1 cellular context compared by ENCODE assay signal in the genomic region with DNA sequence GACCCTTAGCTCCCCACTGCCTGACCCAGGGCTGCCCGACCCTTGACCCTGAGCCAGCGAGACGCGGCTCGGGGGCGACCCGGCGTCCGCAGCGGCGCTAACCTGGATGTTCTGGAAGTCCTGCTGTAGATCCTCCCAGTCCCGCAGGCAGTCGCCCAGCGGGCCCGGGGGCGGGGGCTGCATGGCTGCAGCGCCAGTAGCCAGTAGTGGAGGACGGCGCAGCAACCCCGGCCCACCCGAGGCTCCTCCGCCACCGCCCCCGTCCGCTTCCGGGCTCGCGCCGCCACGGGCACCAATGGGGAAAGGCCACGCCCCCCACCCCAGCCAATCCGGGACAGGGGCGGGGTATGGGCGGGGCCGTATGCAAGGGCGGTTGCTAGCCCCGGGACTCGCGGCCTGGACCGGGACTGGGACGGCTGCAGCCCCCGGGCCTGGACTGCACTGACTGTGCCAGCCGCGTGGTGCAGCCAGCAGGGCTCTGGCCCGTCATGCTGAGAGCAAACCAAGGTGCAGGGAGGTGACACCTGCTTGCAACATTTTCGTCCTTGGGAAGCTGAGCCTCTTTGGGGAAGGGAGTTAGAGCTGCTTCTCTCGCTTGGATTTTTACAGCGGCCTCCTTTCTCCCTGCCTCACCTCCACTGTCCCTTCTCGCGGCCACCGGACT.
TF ChIP-seq lines count a peak whose summit lies in the region.

A gene (minus strand): TSS at position 208 of the 664 bp plus-strand sequence. CDS start 25 bp downstream, at position 183.

TF ChIP-seq in HepG2, 621 proteins besides CTCF, POLR2A, EP300 and RAD21 (continued from another document and continues in another):
- no peak for TF ChIP-seq JARID2 (CRISPR knock-in tag; IDR thresholded peaks at IDR 0.05; ENCODE audit: insufficient replicate concordance)
- TF ChIP-seq SETDB1 (CRISPR knock-in tag; IDR thresholded peaks at IDR 0.05; ENCODE audit: borderline replicate concordance), result no peak
- TF ChIP-seq NONO (IDR thresholded peaks at IDR 0.05), result no peak
- TF ChIP-seq NONO (CRISPR knock-in tag; conservative IDR thresholded peaks at IDR 0.05), result peak; percentile 74; the same call in 1 of the 2 replicates
- peak; percentile 51; the same call in 1 of the 2 replicates for TF ChIP-seq ZKSCAN8 (CRISPR knock-in tag; IDR thresholded peaks at IDR 0.05; ENCODE audit: borderline replicate concordance)
- TF ChIP-seq CHD4 (IDR thresholded peaks at IDR 0.05; ENCODE audit: borderline replicate concordance, low read length), result no peak; the same call in 1 of the 2 replicates
- peak; percentile 8; the same call in 1 of the 2 replicates for TF ChIP-seq FOSL2 (CRISPR knock-in tag; IDR thresholded peaks at IDR 0.05)
- TF ChIP-seq ZNF335 (CRISPR knock-in tag; IDR thresholded peaks at IDR 0.05), result 0 out of 2 replicates have a peak, but pooled peaks have one; percentile 35
- TF ChIP-seq PLRG1 (conservative IDR thresholded peaks at IDR 0.05), result no peak
- TF ChIP-seq TCF7 (IDR thresholded peaks at IDR 0.05; ENCODE audit: low read depth), result no peak
- peak; percentile 80 for TF ChIP-seq XRCC5 (optimal IDR thresholded peaks at IDR 0.05; ENCODE audit: low read length)
- no peak for TF ChIP-seq ZSCAN29 (CRISPR knock-in tag; conservative IDR thresholded peaks at IDR 0.05)
- TF ChIP-seq ERF (CRISPR knock-in tag; IDR thresholded peaks at IDR 0.05), result peak; percentile 57; the same call in 1 of the 2 replicates
- TF ChIP-seq FOXO1 (CRISPR knock-in tag; IDR thresholded peaks at IDR 0.05), result peak; percentile 19; the same call in 1 of the 2 replicates
- no peak for TF ChIP-seq DPF2 (CRISPR knock-in tag; IDR thresholded peaks at IDR 0.05; ENCODE audit: borderline replicate concordance, low read depth)
- TF ChIP-seq RARG (CRISPR knock-in tag; IDR thresholded peaks at IDR 0.05; ENCODE audit: low read depth), result no peak
- TF ChIP-seq, protein P1, sequence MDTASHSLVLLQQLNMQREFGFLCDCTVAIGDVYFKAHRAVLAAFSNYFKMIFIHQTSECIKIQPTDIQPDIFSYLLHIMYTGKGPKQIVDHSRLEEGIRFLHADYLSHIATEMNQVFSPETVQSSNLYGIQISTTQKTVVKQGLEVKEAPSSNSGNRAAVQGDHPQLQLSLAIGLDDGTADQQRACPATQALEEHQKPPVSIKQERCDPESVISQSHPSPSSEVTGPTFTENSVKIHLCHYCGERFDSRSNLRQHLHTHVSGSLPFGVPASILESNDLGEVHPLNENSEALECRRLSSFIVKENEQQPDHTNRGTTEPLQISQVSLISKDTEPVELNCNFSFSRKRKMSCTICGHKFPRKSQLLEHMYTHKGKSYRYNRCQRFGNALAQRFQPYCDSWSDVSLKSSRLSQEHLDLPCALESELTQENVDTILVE (CRISPR knock-in tag; IDR thresholded peaks at IDR 0.05), result peak; percentile 83
- TF ChIP-seq BORCS8-MEF2B (CRISPR knock-in tag; IDR thresholded peaks at IDR 0.05), result peak; percentile 44
- no peak for TF ChIP-seq ZNF644 (CRISPR knock-in tag; IDR thresholded peaks at IDR 0.05; ENCODE audit: low read depth)
- no peak for TF ChIP-seq ZFP82 (CRISPR knock-in tag; IDR thresholded peaks at IDR 0.05; ENCODE audit: borderline replicate concordance)
- TF ChIP-seq JDP2 (CRISPR knock-in tag; IDR thresholded peaks at IDR 0.05; ENCODE audit: borderline replicate concordance), result no peak
- TF ChIP-seq MEF2D (CRISPR knock-in tag; IDR thresholded peaks at IDR 0.05), result peak; percentile 58; the same call in 1 of the 2 replicates
- TF ChIP-seq MYC (CRISPR knock-in tag; IDR thresholded peaks at IDR 0.05; ENCODE audit: borderline replicate concordance), result peak; percentile 92
- TF ChIP-seq ZNF747 (CRISPR knock-in tag; IDR thresholded peaks at IDR 0.05; ENCODE audit: borderline replicate concordance), result no peak
- no peak for TF ChIP-seq FOXK1 (CRISPR knock-in tag; IDR thresholded peaks at IDR 0.05; ENCODE audit: borderline replicate concordance, low read depth)
- TF ChIP-seq ZNF253 (CRISPR knock-in tag; IDR thresholded peaks at IDR 0.05; ENCODE audit: borderline replicate concordance), result no peak
- TF ChIP-seq, protein P2, sequence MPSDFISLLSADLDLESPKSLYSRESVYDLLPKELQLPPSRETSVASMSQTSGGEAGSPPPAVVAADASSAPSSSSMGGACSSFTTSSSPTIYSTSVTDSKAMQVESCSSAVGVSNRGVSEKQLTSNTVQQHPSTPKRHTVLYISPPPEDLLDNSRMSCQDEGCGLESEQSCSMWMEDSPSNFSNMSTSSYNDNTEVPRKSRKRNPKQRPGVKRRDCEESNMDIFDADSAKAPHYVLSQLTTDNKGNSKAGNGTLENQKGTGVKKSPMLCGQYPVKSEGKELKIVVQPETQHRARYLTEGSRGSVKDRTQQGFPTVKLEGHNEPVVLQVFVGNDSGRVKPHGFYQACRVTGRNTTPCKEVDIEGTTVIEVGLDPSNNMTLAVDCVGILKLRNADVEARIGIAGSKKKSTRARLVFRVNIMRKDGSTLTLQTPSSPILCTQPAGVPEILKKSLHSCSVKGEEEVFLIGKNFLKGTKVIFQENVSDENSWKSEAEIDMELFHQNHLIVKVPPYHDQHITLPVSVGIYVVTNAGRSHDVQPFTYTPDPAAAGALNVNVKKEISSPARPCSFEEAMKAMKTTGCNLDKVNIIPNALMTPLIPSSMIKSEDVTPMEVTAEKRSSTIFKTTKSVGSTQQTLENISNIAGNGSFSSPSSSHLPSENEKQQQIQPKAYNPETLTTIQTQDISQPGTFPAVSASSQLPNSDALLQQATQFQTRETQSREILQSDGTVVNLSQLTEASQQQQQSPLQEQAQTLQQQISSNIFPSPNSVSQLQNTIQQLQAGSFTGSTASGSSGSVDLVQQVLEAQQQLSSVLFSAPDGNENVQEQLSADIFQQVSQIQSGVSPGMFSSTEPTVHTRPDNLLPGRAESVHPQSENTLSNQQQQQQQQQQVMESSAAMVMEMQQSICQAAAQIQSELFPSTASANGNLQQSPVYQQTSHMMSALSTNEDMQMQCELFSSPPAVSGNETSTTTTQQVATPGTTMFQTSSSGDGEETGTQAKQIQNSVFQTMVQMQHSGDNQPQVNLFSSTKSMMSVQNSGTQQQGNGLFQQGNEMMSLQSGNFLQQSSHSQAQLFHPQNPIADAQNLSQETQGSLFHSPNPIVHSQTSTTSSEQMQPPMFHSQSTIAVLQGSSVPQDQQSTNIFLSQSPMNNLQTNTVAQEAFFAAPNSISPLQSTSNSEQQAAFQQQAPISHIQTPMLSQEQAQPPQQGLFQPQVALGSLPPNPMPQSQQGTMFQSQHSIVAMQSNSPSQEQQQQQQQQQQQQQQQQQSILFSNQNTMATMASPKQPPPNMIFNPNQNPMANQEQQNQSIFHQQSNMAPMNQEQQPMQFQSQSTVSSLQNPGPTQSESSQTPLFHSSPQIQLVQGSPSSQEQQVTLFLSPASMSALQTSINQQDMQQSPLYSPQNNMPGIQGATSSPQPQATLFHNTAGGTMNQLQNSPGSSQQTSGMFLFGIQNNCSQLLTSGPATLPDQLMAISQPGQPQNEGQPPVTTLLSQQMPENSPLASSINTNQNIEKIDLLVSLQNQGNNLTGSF (CRISPR knock-in tag; IDR thresholded peaks at IDR 0.05), result no peak
- no peak for TF ChIP-seq ZNF432 (CRISPR knock-in tag; IDR thresholded peaks at IDR 0.05; ENCODE audit: borderline replicate concordance)
- TF ChIP-seq, protein P3, sequence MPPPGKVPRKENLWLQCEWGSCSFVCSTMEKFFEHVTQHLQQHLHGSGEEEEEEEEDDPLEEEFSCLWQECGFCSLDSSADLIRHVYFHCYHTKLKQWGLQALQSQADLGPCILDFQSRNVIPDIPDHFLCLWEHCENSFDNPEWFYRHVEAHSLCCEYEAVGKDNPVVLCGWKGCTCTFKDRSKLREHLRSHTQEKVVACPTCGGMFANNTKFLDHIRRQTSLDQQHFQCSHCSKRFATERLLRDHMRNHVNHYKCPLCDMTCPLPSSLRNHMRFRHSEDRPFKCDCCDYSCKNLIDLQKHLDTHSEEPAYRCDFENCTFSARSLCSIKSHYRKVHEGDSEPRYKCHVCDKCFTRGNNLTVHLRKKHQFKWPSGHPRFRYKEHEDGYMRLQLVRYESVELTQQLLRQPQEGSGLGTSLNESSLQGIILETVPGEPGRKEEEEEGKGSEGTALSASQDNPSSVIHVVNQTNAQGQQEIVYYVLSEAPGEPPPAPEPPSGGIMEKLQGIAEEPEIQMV (CRISPR knock-in tag; IDR thresholded peaks at IDR 0.05; ENCODE audit: low read depth), result no peak
- TF ChIP-seq, protein P4, sequence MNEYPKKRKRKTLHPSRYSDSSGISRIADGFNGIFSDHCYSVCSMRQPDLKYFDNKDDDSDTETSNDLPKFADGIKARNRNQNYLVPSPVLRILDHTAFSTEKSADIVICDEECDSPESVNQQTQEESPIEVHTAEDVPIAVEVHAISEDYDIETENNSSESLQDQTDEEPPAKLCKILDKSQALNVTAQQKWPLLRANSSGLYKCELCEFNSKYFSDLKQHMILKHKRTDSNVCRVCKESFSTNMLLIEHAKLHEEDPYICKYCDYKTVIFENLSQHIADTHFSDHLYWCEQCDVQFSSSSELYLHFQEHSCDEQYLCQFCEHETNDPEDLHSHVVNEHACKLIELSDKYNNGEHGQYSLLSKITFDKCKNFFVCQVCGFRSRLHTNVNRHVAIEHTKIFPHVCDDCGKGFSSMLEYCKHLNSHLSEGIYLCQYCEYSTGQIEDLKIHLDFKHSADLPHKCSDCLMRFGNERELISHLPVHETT (CRISPR knock-in tag; conservative IDR thresholded peaks at IDR 0.05), result peak; percentile 65; the same call in 1 of the 2 replicates
- no peak for TF ChIP-seq ZC3H4 (CRISPR knock-in tag; IDR thresholded peaks at IDR 0.05; ENCODE audit: borderline replicate concordance)
- TF ChIP-seq, protein P5, sequence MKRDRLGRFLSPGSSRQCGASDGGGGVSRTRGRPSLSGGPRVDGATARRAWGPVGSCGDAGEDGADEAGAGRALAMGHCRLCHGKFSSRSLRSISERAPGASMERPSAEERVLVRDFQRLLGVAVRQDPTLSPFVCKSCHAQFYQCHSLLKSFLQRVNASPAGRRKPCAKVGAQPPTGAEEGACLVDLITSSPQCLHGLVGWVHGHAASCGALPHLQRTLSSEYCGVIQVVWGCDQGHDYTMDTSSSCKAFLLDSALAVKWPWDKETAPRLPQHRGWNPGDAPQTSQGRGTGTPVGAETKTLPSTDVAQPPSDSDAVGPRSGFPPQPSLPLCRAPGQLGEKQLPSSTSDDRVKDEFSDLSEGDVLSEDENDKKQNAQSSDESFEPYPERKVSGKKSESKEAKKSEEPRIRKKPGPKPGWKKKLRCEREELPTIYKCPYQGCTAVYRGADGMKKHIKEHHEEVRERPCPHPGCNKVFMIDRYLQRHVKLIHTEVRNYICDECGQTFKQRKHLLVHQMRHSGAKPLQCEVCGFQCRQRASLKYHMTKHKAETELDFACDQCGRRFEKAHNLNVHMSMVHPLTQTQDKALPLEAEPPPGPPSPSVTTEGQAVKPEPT (CRISPR knock-in tag; IDR thresholded peaks at IDR 0.05; ENCODE audit: low read depth), result no peak
- TF ChIP-seq, protein P6, sequence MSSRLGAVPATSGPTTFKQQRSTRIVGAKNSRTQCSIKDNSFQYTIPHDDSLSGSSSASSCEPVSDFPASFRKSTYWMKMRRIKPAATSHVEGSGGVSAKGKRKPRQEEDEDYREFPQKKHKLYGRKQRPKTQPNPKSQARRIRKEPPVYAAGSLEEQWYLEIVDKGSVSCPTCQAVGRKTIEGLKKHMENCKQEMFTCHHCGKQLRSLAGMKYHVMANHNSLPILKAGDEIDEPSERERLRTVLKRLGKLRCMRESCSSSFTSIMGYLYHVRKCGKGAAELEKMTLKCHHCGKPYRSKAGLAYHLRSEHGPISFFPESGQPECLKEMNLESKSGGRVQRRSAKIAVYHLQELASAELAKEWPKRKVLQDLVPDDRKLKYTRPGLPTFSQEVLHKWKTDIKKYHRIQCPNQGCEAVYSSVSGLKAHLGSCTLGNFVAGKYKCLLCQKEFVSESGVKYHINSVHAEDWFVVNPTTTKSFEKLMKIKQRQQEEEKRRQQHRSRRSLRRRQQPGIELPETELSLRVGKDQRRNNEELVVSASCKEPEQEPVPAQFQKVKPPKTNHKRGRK (CRISPR knock-in tag; IDR thresholded peaks at IDR 0.05), result no peak
- TF ChIP-seq SMAD1 (CRISPR knock-in tag; IDR thresholded peaks at IDR 0.05; ENCODE audit: borderline replicate concordance, low read depth), result 0 out of 2 replicates have a peak, but pooled peaks have one; percentile 26
- peak; percentile 75; the same call in 1 of the 2 replicates for TF ChIP-seq ZBTB7B (CRISPR knock-in tag; IDR thresholded peaks at IDR 0.05)
- TF ChIP-seq ZNF225 (CRISPR knock-in tag; IDR thresholded peaks at IDR 0.05), result no peak
- no peak for TF ChIP-seq MATR3 (CRISPR knock-in tag; IDR thresholded peaks at IDR 0.05)
- peak; percentile 89; the same call in 1 of the 2 replicates for TF ChIP-seq DR1 (CRISPR knock-in tag; IDR thresholded peaks at IDR 0.05)
- TF ChIP-seq ZNF496 (CRISPR knock-in tag; IDR thresholded peaks at IDR 0.05; ENCODE audit: insufficient replicate concordance), result no peak
- TF ChIP-seq SNRNP70 (IDR thresholded peaks at IDR 0.05; ENCODE audit: low read depth, low read length), result no peak
- 0 out of 2 replicates have a peak, but pooled peaks have one; percentile 20 for TF ChIP-seq REL (CRISPR knock-in tag; conservative IDR thresholded peaks at IDR 0.05)
- TF ChIP-seq DNMT1 (CRISPR knock-in tag; IDR thresholded peaks at IDR 0.05), result no peak
- TF ChIP-seq SMC3 (IDR thresholded peaks at IDR 0.05; ENCODE audit: low read length), result no peak
- TF ChIP-seq, protein P7, sequence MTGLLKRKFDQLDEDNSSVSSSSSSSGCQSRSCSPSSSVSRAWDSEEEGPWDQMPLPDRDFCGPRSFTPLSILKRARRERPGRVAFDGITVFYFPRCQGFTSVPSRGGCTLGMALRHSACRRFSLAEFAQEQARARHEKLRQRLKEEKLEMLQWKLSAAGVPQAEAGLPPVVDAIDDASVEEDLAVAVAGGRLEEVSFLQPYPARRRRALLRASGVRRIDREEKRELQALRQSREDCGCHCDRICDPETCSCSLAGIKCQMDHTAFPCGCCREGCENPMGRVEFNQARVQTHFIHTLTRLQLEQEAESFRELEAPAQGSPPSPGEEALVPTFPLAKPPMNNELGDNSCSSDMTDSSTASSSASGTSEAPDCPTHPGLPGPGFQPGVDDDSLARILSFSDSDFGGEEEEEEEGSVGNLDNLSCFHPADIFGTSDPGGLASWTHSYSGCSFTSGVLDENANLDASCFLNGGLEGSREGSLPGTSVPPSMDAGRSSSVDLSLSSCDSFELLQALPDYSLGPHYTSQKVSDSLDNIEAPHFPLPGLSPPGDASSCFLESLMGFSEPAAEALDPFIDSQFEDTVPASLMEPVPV (CRISPR knock-in tag; IDR thresholded peaks at IDR 0.05), result no peak
- peak; percentile 41 for TF ChIP-seq SRSF1 (optimal IDR thresholded peaks at IDR 0.05; ENCODE audit: low read depth, low read length)
- TF ChIP-seq HOXA7 (CRISPR knock-in tag; IDR thresholded peaks at IDR 0.05), result no peak
- TF ChIP-seq, protein P8, sequence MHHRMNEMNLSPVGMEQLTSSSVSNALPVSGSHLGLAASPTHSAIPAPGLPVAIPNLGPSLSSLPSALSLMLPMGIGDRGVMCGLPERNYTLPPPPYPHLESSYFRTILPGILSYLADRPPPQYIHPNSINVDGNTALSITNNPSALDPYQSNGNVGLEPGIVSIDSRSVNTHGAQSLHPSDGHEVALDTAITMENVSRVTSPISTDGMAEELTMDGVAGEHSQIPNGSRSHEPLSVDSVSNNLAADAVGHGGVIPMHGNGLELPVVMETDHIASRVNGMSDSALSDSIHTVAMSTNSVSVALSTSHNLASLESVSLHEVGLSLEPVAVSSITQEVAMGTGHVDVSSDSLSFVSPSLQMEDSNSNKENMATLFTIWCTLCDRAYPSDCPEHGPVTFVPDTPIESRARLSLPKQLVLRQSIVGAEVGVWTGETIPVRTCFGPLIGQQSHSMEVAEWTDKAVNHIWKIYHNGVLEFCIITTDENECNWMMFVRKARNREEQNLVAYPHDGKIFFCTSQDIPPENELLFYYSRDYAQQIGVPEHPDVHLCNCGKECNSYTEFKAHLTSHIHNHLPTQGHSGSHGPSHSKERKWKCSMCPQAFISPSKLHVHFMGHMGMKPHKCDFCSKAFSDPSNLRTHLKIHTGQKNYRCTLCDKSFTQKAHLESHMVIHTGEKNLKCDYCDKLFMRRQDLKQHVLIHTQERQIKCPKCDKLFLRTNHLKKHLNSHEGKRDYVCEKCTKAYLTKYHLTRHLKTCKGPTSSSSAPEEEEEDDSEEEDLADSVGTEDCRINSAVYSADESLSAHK (CRISPR knock-in tag; IDR thresholded peaks at IDR 0.05; ENCODE audit: borderline replicate concordance), result no peak
